In genomic region chr12:108468149-108468968, GRCh38 we compare ENCODE assay signal across 7 cellular contexts. TPM values are rescaled to one million over a fixed set of nuclear protein-coding genes. Genes with fewer than 3 reads are reported as not detected.
A peak's percentile ranks its signal among the peaks of the same experiment; 100 is the strongest.
DNase-seq lines count a peak whose midpoint lies in the region; TF ChIP-seq lines count a peak whose summit lies in the region.

No MANE protein-coding gene starts in this region.

- no peak overlapping the region for H3K4me3 Mint-ChIP-seq in H9
- H3K4me3 Mint-ChIP-seq in activated T-helper 1 cell treated with anti-CD3 and anti-CD28 coated beads, Interleukin-12 subunit alpha, Interleukin-12 subunit beta, Interleukin-2, Interleukin-4 antibody, amounts not matched to agents 30 ng/mL and 10 ng/mL and 1 ng/mL, durations not matched to agents 14 hours and 24 hours and 36 hours, result no peak overlapping the region

- H3K27ac Mint-ChIP-seq in H9, result no peak overlapping the region
- H3K27ac Mint-ChIP-seq in activated T-helper 1 cell treated with anti-CD3 and anti-CD28 coated beads, Interleukin-12 subunit alpha, Interleukin-12 subunit beta, Interleukin-2, Interleukin-4 antibody, amounts not matched to agents 30 ng/mL and 10 ng/mL and 1 ng/mL, durations not matched to agents 14 hours and 24 hours and 36 hours, result no peak overlapping the region

- H2BK12ac ChIP-seq in H9 (ENCODE audit: insufficient read length, low read depth, low read length), result no peak overlapping the region

- H2BK15ac ChIP-seq in H9 (ENCODE audit: low read depth, low read length), result no peak overlapping the region

- no peaks in the 10 kb centered on the region for H4K20me1 ChIP-seq in H9 (ENCODE audit: control insufficient read depth, insufficient read depth, insufficient read length)

- H3K27me3 Mint-ChIP-seq in H9 (ENCODE audit: low read depth), result peaks cover 14% of the 10 kb centered on the region; the same call in 1 of the 2 replicates
- peaks cover 6% of the 10 kb centered on the region for H3K27me3 Mint-ChIP-seq in activated T-helper 1 cell treated with anti-CD3 and anti-CD28 coated beads, Interleukin-12 subunit alpha, Interleukin-12 subunit beta, Interleukin-2, Interleukin-4 antibody, amounts not matched to agents 30 ng/mL and 10 ng/mL and 1 ng/mL, durations not matched to agents 14 hours and 24 hours and 36 hours (ENCODE audit: insufficient read depth)

- no peak overlapping the region for H3K4me2 ChIP-seq in H9 (ENCODE audit: insufficient read depth, insufficient read length, low read length)

- H3K14ac ChIP-seq in H9 (ENCODE audit: insufficient read depth, low read length), result no peak overlapping the region

- no peaks in the 10 kb centered on the region for H3K36me3 Mint-ChIP-seq in H9 (ENCODE audit: insufficient read depth in 1 of 3, low read depth in 3 of 3)
- H3K36me3 Mint-ChIP-seq in activated T-helper 1 cell treated with anti-CD3 and anti-CD28 coated beads, Interleukin-12 subunit alpha, Interleukin-12 subunit beta, Interleukin-2, Interleukin-4 antibody, amounts not matched to agents 30 ng/mL and 10 ng/mL and 1 ng/mL, durations not matched to agents 14 hours and 24 hours and 36 hours (ENCODE audit: low read depth), result no peaks in the 10 kb centered on the region

- TF ChIP-seq CTCF in astrocyte of the cerebellum (IDR thresholded peaks at IDR 0.05; ENCODE audit: low read depth, low read length, missing control alignments) (no peak), H9 (conservative IDR thresholded peaks at IDR 0.05) (no peak)

- H3K4me1 ChIP-seq in H9 (ENCODE audit: insufficient read depth, low read length), result no peaks in the 10 kb centered on the region

- no peak overlapping the region for H4K5ac ChIP-seq in H9 (ENCODE audit: insufficient read length, low read depth, low read length)

- H3K23ac ChIP-seq in H9 (ENCODE audit: insufficient read length, low read depth, low read length), result no peak overlapping the region

- no CpG with 5 or more reads among the region's 7 CpGs for WGBS in H9 (ENCODE audit: extremely low coverage, insufficient read length, low lambda C conversion rate)

- no peaks in the 10 kb centered on the region for H3K9me3 ChIP-seq in H9 (ENCODE audit: control insufficient read depth, low read depth, low read length)

- DNase-seq in G401 (ENCODE audit: low spot score) (peak; percentile 77), HuH-7.5 (ENCODE audit: low spot score) (peak; percentile 29), astrocyte of the cerebellum (ENCODE audit: low read depth) (peak; percentile 26), iris pigment epithelial cell (ENCODE audit: low read depth) (peak; percentile 28), H9 (no peak), NCI-H2196 (lab: John Stamatoyannopoulos, UW; ENCODE audit: unreplicated experiment) (no peak)
- DNase-seq in activated T-helper 1 cell treated with anti-CD3 and anti-CD28 coated beads, Interleukin-12 subunit alpha, Interleukin-12 subunit beta, Interleukin-2, Interleukin-4 antibody, amounts not matched to agents 30 ng/mL and 10 ng/mL and 1 ng/mL, durations not matched to agents 14 hours and 24 hours and 36 hours (ENCODE audit: low spot score), result no peak

- H3K79me2 ChIP-seq in H9 (ENCODE audit: insufficient read depth, low read length), result no peaks in the 10 kb centered on the region

- H2AK5ac ChIP-seq in H9 (ENCODE audit: insufficient read length, low read length), result no peak overlapping the region

- H2BK20ac ChIP-seq in H9 (ENCODE audit: low read depth, low read length, poor library complexity, severe bottlenecking), result no peak overlapping the region

- no peaks in the 10 kb centered on the region for H3K23me2 ChIP-seq in H9 (ENCODE audit: insufficient read length, low read depth, low read length, poor library complexity, severe bottlenecking)

- intact Hi-C loops in activated T-helper 1 cell treated with anti-CD3 and anti-CD28 coated beads, Interleukin-12 subunit alpha, Interleukin-12 subunit beta, Interleukin-2, Interleukin-4 antibody, amounts not matched to agents 30 ng/mL and 10 ng/mL and 1 ng/mL, durations not matched to agents 14 hours and 24 hours and 36 hours (cut with micrococcal nuclease), result no loop called here

- no peaks in the 10 kb centered on the region for H3K9me3 Mint-ChIP-seq in H9
- H3K9me3 Mint-ChIP-seq in activated T-helper 1 cell treated with anti-CD3 and anti-CD28 coated beads, Interleukin-12 subunit alpha, Interleukin-12 subunit beta, Interleukin-2, Interleukin-4 antibody, amounts not matched to agents 30 ng/mL and 10 ng/mL and 1 ng/mL, durations not matched to agents 14 hours and 24 hours and 36 hours, result no peaks in the 10 kb centered on the region

- no peaks in the 10 kb centered on the region for H3K79me1 ChIP-seq in H9 (ENCODE audit: insufficient read depth, low read depth, low read length, poor library complexity, severe bottlenecking)

- no peak overlapping the region for H4K91ac ChIP-seq in H9 (ENCODE audit: insufficient read length, low read depth, low read length)

- H3K27ac ChIP-seq in H9 (ENCODE audit: insufficient read length, low read depth, low read length), result no peak overlapping the region

- H3K56ac ChIP-seq in H9 (ENCODE audit: insufficient read length, low read depth, low read length), result no peak overlapping the region

- peaks cover 0 to 13% of the 10 kb centered on the region in 2 experiments; a peak in 2 of 4 replicates for H3K4me1 Mint-ChIP-seq in H9
- H3K4me1 Mint-ChIP-seq in activated T-helper 1 cell treated with anti-CD3 and anti-CD28 coated beads, Interleukin-12 subunit alpha, Interleukin-12 subunit beta, Interleukin-2, Interleukin-4 antibody, amounts not matched to agents 30 ng/mL and 10 ng/mL and 1 ng/mL, durations not matched to agents 14 hours and 24 hours and 36 hours (ENCODE audit: low read depth), result no peaks in the 10 kb centered on the region

- H3K4ac ChIP-seq in H9 (ENCODE audit: low read depth, low read length), result no peak overlapping the region

- H3K27me3 ChIP-seq in H9 (ENCODE audit: insufficient read depth, low read length), result no peaks in the 10 kb centered on the region

- H3K9ac ChIP-seq in H9 (ENCODE audit: extremely low read depth, insufficient read length, low read length), result no peak overlapping the region

- H2BK120ac ChIP-seq in H9 (ENCODE audit: low read depth, low read length, poor library complexity, severe bottlenecking), result no peak overlapping the region

- no peak overlapping the region for H2BK5ac ChIP-seq in H9 (ENCODE audit: insufficient read length, low read length)

- in situ Hi-C loops in G401 (cut with HindIII; ENCODE audit: low sequenced_read_pairs) (no loop called here), astrocyte of the cerebellum (cut with HindIII; ENCODE audit: low sequenced_read_pairs) (no loop called here)

- H4K8ac ChIP-seq in H9 (replicated peaks; ENCODE audit: insufficient read length, low read depth, low read length), result no peak overlapping the region

- no peak overlapping the region for H3K18ac ChIP-seq in H9 (ENCODE audit: insufficient read length, low read depth, low read length)

- H3K4me3 ChIP-seq in astrocyte of the cerebellum (ENCODE audit: low read depth, low read length), result no peak overlapping the region

- H2AFZ ChIP-seq in H9 (ENCODE audit: low read length), result no peak overlapping the region

- no peak overlapping the region for H3T11ph ChIP-seq in H9 (ENCODE audit: low read length)

RNA-seq across cellular contexts. Expression of gene FICD, which starts 46.7 kb away (rescaled TPM):
- 1.0 and 1.7 TPM in 2 replicates for total RNA-seq in G401 (2014; rRNA removed; shearing (Covaris generic))
- 4.6 and 5.1 TPM in 2 replicates for total RNA-seq in H9 (2021)
- total RNA-seq in activated T-helper 1 cell treated with anti-CD3 and anti-CD28 coated beads, Interleukin-12 subunit alpha, Interleukin-12 subunit beta, Interleukin-2, Interleukin-4 antibody, amounts not matched to agents 30 ng/mL and 10 ng/mL and 1 ng/mL, durations not matched to agents 14 hours and 24 hours and 36 hours, result 6.1 and 6.8 TPM in 2 replicates

Comparison
In these comparisons a context has a peak if more than half of its experiments do, and no peak if none do; other contexts are left out.
1. DNase-seq: peak in G401 (single experiment), HuH-7.5 (single experiment), astrocyte of the cerebellum (single experiment) and iris pigment epithelial cell (single experiment); none in H9 (single experiment), NCI-H2196 (single experiment) and activated T-helper 1 cell treated with anti-CD3 and anti-CD28 coated beads, Interleukin-12 subunit alpha, Interleukin-12 subunit beta, Interleukin-2, Interleukin-4 antibody, amounts not matched to agents 30 ng/mL and 10 ng/mL and 1 ng/mL, durations not matched to agents 14 hours and 24 hours and 36 hours (single experiment).